2 cellular contexts compared by ENCODE assay signal in genomic region chr19:39607561-39607960, GRCh38.
TF ChIP-seq lines count a peak whose summit lies in the region.

No MANE protein-coding gene starts in this region.

TF ChIP-seq in A549, 52 proteins besides CTCF, POLR2A, EP300 and RAD21:
- TF ChIP-seq TP53 (CRISPR knock-in tag; IDR thresholded peaks at IDR 0.05), result no peak

TF ChIP-seq in GM23338, 12 proteins besides CTCF, POLR2A, EP300 and RAD21:
- TF ChIP-seq NANOG (IDR thresholded peaks at IDR 0.05; ENCODE audit: borderline replicate concordance) (no peak), JUNB (IDR thresholded peaks at IDR 0.05; ENCODE audit: unreplicated experiment) (no peak), ZNF114 (CRISPR knock-in tag; IDR thresholded peaks at IDR 0.05) (no peak), EZH2phosphoT487 (IDR thresholded peaks at IDR 0.05; ENCODE audit: unreplicated experiment) (no peak), POLR2AphosphoS5 (IDR thresholded peaks at IDR 0.05; ENCODE audit: low read depth) (no peak), ZNF331 (CRISPR knock-in tag; IDR thresholded peaks at IDR 0.05; ENCODE audit: low read depth) (no peak), EZH2 (IDR thresholded peaks at IDR 0.05; ENCODE audit: low read depth, unreplicated experiment) (no peak), ETS1 (IDR thresholded peaks at IDR 0.05) (no peak), CREB1 (CRISPR knock-in tag; IDR thresholded peaks at IDR 0.05; ENCODE audit: low read depth) (no peak), REST (IDR thresholded peaks at IDR 0.05; ENCODE audit: unreplicated experiment) (no peak)
